In genomic region chrX:119459181-119459580, GRCh38 we compare ENCODE assay signal across 19 cellular contexts.
"Had no signal": no experiment of that assay in that cellular context is flagged by ENCODE, and none has a peak within 500 bp of the region (broad histone marks: within the 10 kb centered on the region; RNA-seq: fewer than 3 reads in every experiment).

No MANE protein-coding gene starts in this region.

- H3K27me3 ChIP-seq: right atrium auricular region, tibial artery had no signal

- DNase-seq: activated CD4-positive, alpha-beta T cell treated with anti-CD3 and anti-CD28 coated beads for 1 hour; activated CD4-positive, alpha-beta T cell treated with anti-CD3 and anti-CD28 coated beads, Interleukin-2, amount 50 U/mL, for 48 hours; activated effector memory CD4-positive, alpha-beta T cell treated with Interleukin-2 at 50 U/mL for 16 hours; activated T-cell treated with anti-CD3 and anti-CD28 coated beads, Interleukin-2, amount 50 U/mL, for 24 hours; amygdala; cortex of kidney; effector CD4-positive, alpha-beta T cell; head of caudate nucleus; left cardiac atrium; lower lobe of right lung; nephron progenitor cell; occipital lobe; stimulated activated CD4-positive, alpha-beta T cell treated with anti-CD3 and anti-CD28 coated beads, Interleukin-15, amount 100 ng/mL, for 24 hours; stimulated activated CD4-positive, alpha-beta T cell treated with anti-CD3 and anti-CD28 coated beads, Interleukin-4, amount 100 ng/mL, for 1 hour; stimulated activated naive CD4-positive, alpha-beta T cell; tibial artery had no signal

- H3K4me3 ChIP-seq: lower lobe of right lung, right atrium auricular region, skin epidermis, tibial artery had no signal

- H3K36me3 ChIP-seq: lower lobe of right lung, right atrium auricular region, tibial artery had no signal

- H3K27ac ChIP-seq: lower lobe of right lung, right atrium auricular region, skin epidermis, tibial artery, VCaP had no signal

- H3K4me1 ChIP-seq: lower lobe of right lung, right atrium auricular region, tibial artery had no signal

- H3K9me3 ChIP-seq: lower lobe of right lung, right atrium auricular region, tibial artery had no signal
